Comparison of ENCODE assay signal across 14 cellular contexts in the genomic region with DNA sequence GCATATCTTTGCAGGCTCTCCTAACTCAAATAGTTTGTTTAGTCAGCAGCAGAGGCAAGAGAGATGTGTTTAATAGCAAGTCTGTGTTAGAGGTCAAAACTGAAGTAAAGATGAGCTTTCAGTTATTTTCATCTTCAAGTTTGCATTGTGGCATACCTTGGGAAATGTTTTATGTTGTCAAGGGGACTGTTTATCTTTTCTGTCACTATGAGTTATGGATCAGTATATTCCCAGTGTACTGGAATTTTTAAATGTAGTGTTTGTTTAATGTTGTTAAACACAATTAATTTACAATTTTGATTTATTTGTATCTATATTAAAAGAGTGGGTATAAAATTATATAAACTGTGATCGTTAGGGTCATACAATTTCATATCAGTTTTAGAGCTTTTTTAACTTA.
DNase-seq lines count a peak whose midpoint lies in the region; ATAC-seq, FAIRE-seq and TF ChIP-seq lines count a peak whose summit lies in the region.
"Had no signal": no experiment of that assay in that cellular context is flagged by ENCODE, and none has a peak within 500 bp of the region (broad histone marks: within the 10 kb centered on the region; RNA-seq: fewer than 3 reads in every experiment).

No MANE protein-coding gene starts in this region.

- no peak for TF ChIP-seq CTCF in sigmoid colon (IDR thresholded peaks at IDR 0.05)

- no peak for ATAC-seq in GM18498 (IDR thresholded peaks at IDR 0.05; ENCODE audit: unreplicated experiment)
- no peak for ATAC-seq in GM21381 (IDR thresholded peaks at IDR 0.05; ENCODE audit: unreplicated experiment)
- no peak for ATAC-seq in HG03045 (IDR thresholded peaks at IDR 0.05; ENCODE audit: unreplicated experiment)
- ATAC-seq: activated T-cell treated with anti-CD3 and anti-CD28 coated beads, Interleukin-2, amount 50 U/mL, for 72 hours had no signal

- no peaks in the 10 kb centered on the region for H3K27me3 ChIP-seq in adipocyte (replicated peaks; ENCODE audit: control insufficient read depth, insufficient read depth, low read length)
- H3K27me3 ChIP-seq in iPS-15b (ENCODE audit: control insufficient read depth, insufficient read depth, low read length): peaks cover 67% of the 10 kb centered on the region
- H3K27me3 ChIP-seq in sigmoid colon: no peaks in the 10 kb centered on the region

- H3K36me3 ChIP-seq in adipocyte (ENCODE audit: control insufficient read depth, insufficient read depth, low read length, severe bottlenecking) (no peaks in the 10 kb centered on the region), iPS-15b (ENCODE audit: control insufficient read depth, insufficient read depth, low read length) (no peaks in the 10 kb centered on the region), sigmoid colon (no peaks in the 10 kb centered on the region)
- H3K36me3 ChIP-seq: left lung, MG63 had no signal

- no peak for TF ChIP-seq EP300 in sigmoid colon (IDR thresholded peaks at IDR 0.05)

- peak; percentile 21 for FAIRE-seq in G401.6 (lab: Jason Lieb, UNC)

- H3K9me3 ChIP-seq in adipocyte (ENCODE audit: control insufficient read depth, low read length) (no peaks in the 10 kb centered on the region), iPS-15b (ENCODE audit: control insufficient read depth, insufficient read depth, low read length) (no peaks in the 10 kb centered on the region), sigmoid colon (no peaks in the 10 kb centered on the region)
- H3K9me3 ChIP-seq: left lung, MG63 had no signal

- peak overlapping the region; percentile 98 for H3K4me3 ChIP-seq in adipocyte (ENCODE audit: low read length)
- H3K4me3 ChIP-seq in iPS-15b (ENCODE audit: low read depth, low read length): peak overlapping the region; percentile 60
- H3K4me3 ChIP-seq in sigmoid colon: peak overlapping the region; percentile 74 to 87 (median 82)
- H3K4me3 ChIP-seq: MG63 had no signal

- peaks cover 20% of the 10 kb centered on the region for H3K4me1 ChIP-seq in adipocyte (ENCODE audit: control insufficient read depth, insufficient read depth, low read length)
- H3K4me1 ChIP-seq in iPS-15b (ENCODE audit: control insufficient read depth, insufficient read depth, low read length): peaks cover 12% of the 10 kb centered on the region
- peaks cover 0 to 25% (median 18%) of the 10 kb centered on the region in 4 donors for H3K4me1 ChIP-seq in sigmoid colon

- WGBS in sigmoid colon, 2 donors: 26 to 53% methylated on average over 1 of the region's 1 CpG

- peak overlapping the region; percentile 87 for H3K9ac ChIP-seq in adipocyte (ENCODE audit: low read length)
- H3K9ac ChIP-seq in iPS-15b (ENCODE audit: low read depth, low read length): no peak overlapping the region

- no peak for DNase-seq in adipocyte (ENCODE audit: low read depth)
- DNase-seq in sigmoid colon: no peak
- DNase-seq in T-helper 2 cell: no peak
- DNase-seq: activated CD4-positive, alpha-beta T cell treated with anti-CD3 and anti-CD28 coated beads, Interleukin-2, amount 10 ng/mL, durations not matched to agents 7 days and 5 days; activated T-cell treated with anti-CD3 and anti-CD28 coated beads, Interleukin-2, amount 50 U/mL, for 72 hours; left lung; MG63; occipital lobe; stimulated activated CD8-positive, alpha-beta memory T cell treated with anti-CD3 and anti-CD28 coated beads, Interleukin-4, amount 100 ng/mL, for 48 hours had no signal

- intact Hi-C loops in sigmoid colon (cut with DNase I): loop anchor here (5.0 to 10.0 kb wide), 2 partner anchors 446 to 834 kb away; a partner anchor contains a TSS

- H3K27ac ChIP-seq in sigmoid colon: peak overlapping the region; percentile 93 to 97 (median 96)

- TF ChIP-seq POLR2A in sigmoid colon (IDR thresholded peaks at IDR 0.05): no peak
